In genomic region chr10:61179734-61180133, GRCh38 we compare ENCODE assay signal across 22 cellular contexts.
"Had no signal": no experiment of that assay in that cellular context is flagged by ENCODE, and none has a peak within 500 bp of the region (broad histone marks: within the 10 kb centered on the region; RNA-seq: fewer than 3 reads in every experiment).

No MANE protein-coding gene starts in this region.

- H3K4me1 ChIP-seq: esophagus squamous epithelium, testis had no signal

- H3K36me3 ChIP-seq: cardiac muscle cell, esophagus squamous epithelium, ovary had no signal

- H3K27ac ChIP-seq: cardiac muscle cell, esophagus squamous epithelium, ovary, testis had no signal

- H3K4me3 ChIP-seq: cardiac muscle cell, esophagus squamous epithelium, mucosa of descending colon, ovary, smooth muscle cell, testis had no signal

- FAIRE-seq: TTC549 had no signal

- H3K4me2 ChIP-seq: smooth muscle cell had no signal

- DNase-seq: activated CD4-positive, alpha-beta memory T cell treated with anti-CD3 and anti-CD28 coated beads, Interleukin-2, amount 10 ng/mL, durations not matched to agents 7 days and 5 days; activated CD4-positive, alpha-beta T cell treated with anti-CD3 and anti-CD28 coated beads for 4 hours; activated CD8-positive, alpha-beta memory T cell treated with anti-CD3 and anti-CD28 coated beads, Interleukin-2, amount 10 ng/mL, durations not matched to agents 7 days and 5 days; activated naive CD4-positive, alpha-beta T cell; activated naive CD8-positive, alpha-beta T cell treated with anti-CD3 and anti-CD28 coated beads for 36 hours; amniotic stem cell; effector memory CD8-positive, alpha-beta T cell; esophagus squamous epithelium; left cardiac atrium; mesenchymal stem cell; mucosa of descending colon; naive B cell; ovary; stimulated activated CD4-positive, alpha-beta T cell treated with anti-CD3 and anti-CD28 coated beads, Interleukin-4, amount 100 ng/mL, for 24 hours; testis had no signal

- H3K9me3 ChIP-seq: esophagus squamous epithelium, mucosa of descending colon, ovary, testis had no signal

- H3K27me3 ChIP-seq: cardiac muscle cell, esophagus squamous epithelium, ovary, testis had no signal

- ATAC-seq: activated CD8-positive, alpha-beta memory T cell treated with anti-CD3 and anti-CD28 coated beads, Interleukin-2, amount 10 ng/mL, durations not matched to agents 7 days and 5 days; activated T-helper 17 cell treated with anti-CD3 and anti-CD28 coated beads, Interleukin-2, amount 50 U/mL, for 72 hours; effector memory CD8-positive, alpha-beta T cell; left cardiac atrium; mucosa of descending colon; sciatic nerve; stimulated activated memory B cell treated with anti-CD40 and anti-IgM and Interleukin-4, amounts not matched to agents 10 μg/mL and 1 μg/mL and 100 μg/mL, for 72 hours; WTC11 had no signal
